1 cellular context compared by ENCODE assay signal in genomic region chr17:42928714-42929496, GRCh38.
TF ChIP-seq lines count a peak whose summit lies in the region.

No MANE protein-coding gene starts in this region.

TF ChIP-seq in K562, 482 proteins besides CTCF, POLR2A, EP300 and RAD21 (continued from another document and continues in another):
- peak; percentile 84 for TF ChIP-seq ZNF592 (IDR thresholded peaks at IDR 0.05)
- 0 out of 2 replicates have a peak, but pooled peaks have one; percentile 20 for TF ChIP-seq EGR1 (conservative IDR thresholded peaks at IDR 0.05)
- TF ChIP-seq BRD9 (IDR thresholded peaks at IDR 0.05; ENCODE audit: low read depth, partially characterized antibody) = peak; percentile 61
- TF ChIP-seq ZHX1 (conservative IDR thresholded peaks at IDR 0.05; ENCODE audit: low read length) = 0 out of 2 replicates have a peak, but pooled peaks have one; percentile 56
- TF ChIP-seq CEBPG (CRISPR knock-in tag; IDR thresholded peaks at IDR 0.05) = no peak
- TF ChIP-seq CEBPG (tag; conservative IDR thresholded peaks at IDR 0.05 in 1 of 2, IDR thresholded peaks at IDR 0.05 in 1 of 2) = 0 out of 4 replicates have a peak, but pooled peaks of 1 of the 2 experiments have one; percentile 8
- TF ChIP-seq RBM15 (IDR thresholded peaks at IDR 0.05; ENCODE audit: insufficient read depth, low read length) = no peak
- peak; percentile 18 for TF ChIP-seq ASH1L (IDR thresholded peaks at IDR 0.05; ENCODE audit: borderline replicate concordance, low read depth, partially characterized antibody)
- TF ChIP-seq NR1H2 (CRISPR knock-in tag; IDR thresholded peaks at IDR 0.05) = no peak
- TF ChIP-seq NFYB (IDR thresholded peaks at IDR 0.05; ENCODE audit: extremely low read depth, insufficient read length) = no peak
- TF ChIP-seq STAT5A (IDR thresholded peaks at IDR 0.05; ENCODE audit: borderline replicate concordance, low read length) = peak; percentile 48
- TF ChIP-seq ZNF318 (IDR thresholded peaks at IDR 0.05; ENCODE audit: borderline replicate concordance in 1 of 2, low read depth in 1 of 2) = peak in 1 of 2 experiments; percentile 58; a peak in 2 of 4 replicates
- TF ChIP-seq SPI1 (IDR thresholded peaks at IDR 0.05; ENCODE audit: borderline replicate concordance, low read depth, low read length) = 0 out of 2 replicates have a peak, but pooled peaks have one; percentile 32
- TF ChIP-seq XRCC5 (IDR thresholded peaks at IDR 0.05; ENCODE audit: low read depth, low read length) = 0 out of 2 replicates have a peak, but pooled peaks have one; percentile 42
- peak; percentile 34; the same call in 1 of the 2 replicates for TF ChIP-seq PHF8 (IDR thresholded peaks at IDR 0.05; ENCODE audit: borderline replicate concordance, low read length)
- peak; percentile 56; the same call in 1 of the 2 replicates for TF ChIP-seq SOX6 (IDR thresholded peaks at IDR 0.05)
- peak; percentile 76 for TF ChIP-seq CTBP1 (IDR thresholded peaks at IDR 0.05; ENCODE audit: borderline replicate concordance)
- TF ChIP-seq CUX1 (CRISPR knock-in tag; IDR thresholded peaks at IDR 0.05) = no peak; the same call in 1 of the 2 replicates
- peak; percentile 76 for TF ChIP-seq MTA3 (IDR thresholded peaks at IDR 0.05; ENCODE audit: borderline replicate concordance)
- no peak for TF ChIP-seq CHAMP1 (IDR thresholded peaks at IDR 0.05)
- no peak for TF ChIP-seq DIDO1 (tag; IDR thresholded peaks at IDR 0.05; ENCODE audit: low read depth)
- no peak for TF ChIP-seq HNRNPLL (IDR thresholded peaks at IDR 0.05; ENCODE audit: low read depth, low read length, poor library complexity, severe bottlenecking)
- TF ChIP-seq ZNF589 (CRISPR knock-in tag; IDR thresholded peaks at IDR 0.05; ENCODE audit: low read depth) = 0 out of 2 replicates have a peak, but pooled peaks have one; percentile 14
- TF ChIP-seq ZNF431 (CRISPR knock-in tag; IDR thresholded peaks at IDR 0.05) = no peak
- 0 out of 2 replicates have a peak, but pooled peaks have one; percentile 20 for TF ChIP-seq PML (IDR thresholded peaks at IDR 0.05; ENCODE audit: low read length)
- peak; percentile 68 for TF ChIP-seq MYC (IDR thresholded peaks at IDR 0.05; ENCODE audit: low read depth, low read length)
- no peak for TF ChIP-seq MYC (CRISPR knock-in tag; IDR thresholded peaks at IDR 0.05; ENCODE audit: borderline replicate concordance, low read depth)
